Comparison of ENCODE assay signal across 8 cellular contexts in the genomic region with DNA sequence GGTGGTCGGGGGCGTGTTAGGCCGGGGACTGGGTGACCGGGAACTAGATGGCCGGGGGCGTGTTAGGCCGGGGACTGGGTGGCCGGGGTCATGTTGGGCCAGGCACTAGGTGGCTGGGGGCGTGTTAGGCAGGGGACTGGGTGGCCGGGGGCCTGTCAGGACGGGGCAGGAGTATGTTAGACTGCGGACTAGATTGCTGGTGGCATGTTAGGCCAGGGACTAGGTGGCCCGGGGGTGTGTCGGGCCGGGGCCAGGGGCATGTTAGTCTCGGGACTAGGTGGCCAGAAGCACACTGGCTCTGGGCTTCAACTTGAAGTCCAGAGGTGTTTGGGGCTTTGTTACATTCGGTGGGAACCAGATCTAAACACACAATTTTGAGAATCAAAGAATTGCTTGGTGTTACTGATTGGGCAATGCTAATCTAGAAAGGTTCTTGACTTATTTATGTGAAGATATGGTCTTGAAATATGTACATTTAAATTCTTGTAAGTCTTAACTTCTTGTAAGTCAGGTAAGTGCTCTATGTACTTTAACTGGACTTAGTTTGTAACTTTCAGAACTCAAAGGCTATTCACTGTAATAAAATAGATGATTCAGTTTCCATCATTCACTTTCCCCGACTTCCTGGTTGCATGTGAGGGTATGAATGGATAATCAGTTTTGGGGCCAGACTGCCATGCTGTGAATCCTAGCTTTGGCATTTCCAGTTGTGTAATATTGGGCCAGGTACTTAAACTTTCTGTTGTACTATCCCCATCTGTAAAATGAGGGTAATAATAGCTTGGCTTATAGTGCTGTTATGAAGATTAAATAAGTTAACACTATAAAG. TPM values are rescaled to one million over a fixed set of nuclear protein-coding genes. Genes with fewer than 3 reads are reported as not detected.
DNase-seq lines count a peak whose midpoint lies in the region; ATAC-seq and TF ChIP-seq lines count a peak whose summit lies in the region.

No MANE protein-coding gene starts in this region.

- no TSS peak for BruUV-seq in Calu3 (replicated peaks; lab: Mats Ljungman, UMichigan)

- TF ChIP-seq POLR2A in spleen (IDR thresholded peaks at IDR 0.05), result no peak

- TF ChIP-seq CTCF in Calu3 (IDR thresholded peaks at IDR 0.05; ENCODE audit: unreplicated experiment) (no peak), spleen (IDR thresholded peaks at IDR 0.05 in 8 of 11, conservative IDR thresholded peaks at IDR 0.05 in 3 of 11) (no peak)

- H3K9me3 Mint-ChIP-seq in Calu3 (ENCODE audit: low read depth, unreplicated experiment), result no peaks in the 10 kb centered on the region
- H3K9me3 Mint-ChIP-seq in activated naive CD4-positive, alpha-beta T cell treated with anti-CD3 and anti-CD28 coated beads, Interleukin-2, amount 50 U/mL, for 72 hours, result no peaks in the 10 kb centered on the region

- DNase-seq in Calu3 (no peak), iPS DF 6.9 (ENCODE audit: low read depth, low spot score) (no peak), spleen (peak; percentile 84), HK-2 (ENCODE audit: unreplicated experiment) (no peak), foreskin melanocyte (no peak)
- no peak for DNase-seq in activated naive CD4-positive, alpha-beta T cell treated with anti-CD3 and anti-CD28 coated beads, Interleukin-2, amount 50 U/mL, for 72 hours (ENCODE audit: low spot score in 2 of 2)
- no peak for DNase-seq in stimulated activated CD4-positive, alpha-beta T cell treated with anti-CD3 and anti-CD28 coated beads, Interleukin-4, amount 100 ng/mL, for 4 hours

- peaks cover 16% of the 10 kb centered on the region for H3K4me1 Mint-ChIP-seq in Calu3 (ENCODE audit: low read depth, unreplicated experiment)

- CTCF ChIA-PET in Calu3 (lab: Charles Lee), result no interaction called here

- peak overlapping the region; percentile 47 for H3K27ac Mint-ChIP-seq in Calu3 (ENCODE audit: unreplicated experiment)
- peak overlapping the region; percentile 52 to 80 for H3K27ac Mint-ChIP-seq in activated naive CD4-positive, alpha-beta T cell treated with anti-CD3 and anti-CD28 coated beads, Interleukin-2, amount 50 U/mL, for 72 hours

- peaks cover 24% of the 10 kb centered on the region for H3K36me3 Mint-ChIP-seq in Calu3 (ENCODE audit: insufficient read depth, unreplicated experiment)
- peaks cover 0 to 5% of the 10 kb centered on the region in 2 donors for H3K36me3 Mint-ChIP-seq in activated naive CD4-positive, alpha-beta T cell treated with anti-CD3 and anti-CD28 coated beads, Interleukin-2, amount 50 U/mL, for 72 hours

- H3K4me3 ChIP-seq in iPS DF 6.9 (ENCODE audit: low read length), result peak overlapping the region; percentile 53; the same call in 1 of the 2 replicates
- peak overlapping the region; percentile 61 to 97 (median 85) for H3K4me3 ChIP-seq in spleen

- intact Hi-C loops in Calu3 (cut with micrococcal nuclease; ENCODE audit: unreplicated experiment) (no loop called here), spleen (cut with DNase I; ENCODE audit: low total_unique reads) (no loop called here)

- WGBS in iPS DF 6.9 (ENCODE audit: insufficient coverage, insufficient read length), result no CpG with 5 or more reads among the region's 18 CpGs
- 15 to 27% (median 18%) methylated on average over 16 to 18 of the region's 18 CpGs for WGBS in spleen, 5 donors

- no peaks in the 10 kb centered on the region for H3K36me3 ChIP-seq in iPS DF 6.9 (ENCODE audit: control insufficient read depth, insufficient read depth, low read length)
- H3K36me3 ChIP-seq in spleen, result peaks cover 0 to 17% (median 0%) of the 10 kb centered on the region in 6 donors

- no peaks in the 10 kb centered on the region for H3K27me3 Mint-ChIP-seq in Calu3 (ENCODE audit: unreplicated experiment)

- peak; percentile 7 for ATAC-seq in HG03196 (IDR thresholded peaks at IDR 0.05; ENCODE audit: unreplicated experiment)
- ATAC-seq in activated naive CD4-positive, alpha-beta T cell treated with anti-CD3 and anti-CD28 coated beads, Interleukin-2, amount 50 U/mL, for 72 hours, result peak in 1 of 2 donors; percentile 53

- H3K4me3 Mint-ChIP-seq in Calu3 (ENCODE audit: low read depth, unreplicated experiment), result peak overlapping the region; percentile 82

- H3K27ac ChIP-seq in iPS DF 6.9 (ENCODE audit: low read length) (no peak overlapping the region), spleen (peak overlapping the region in 1 of 8 donors; percentile 81)

- no peaks in the 10 kb centered on the region for H3K27me3 ChIP-seq in iPS DF 6.9 (ENCODE audit: control insufficient read depth, insufficient read depth, low read length)
- no peaks in the 10 kb centered on the region for H3K27me3 ChIP-seq in spleen (replicated peaks in 1 of 7)

- H3K4me1 ChIP-seq in iPS DF 6.9 (ENCODE audit: control insufficient read depth, insufficient read depth, low read length), result no peaks in the 10 kb centered on the region
- peaks cover 6 to 40% (median 28%) of the 10 kb centered on the region in 6 donors for H3K4me1 ChIP-seq in spleen

- H3K9me3 ChIP-seq in iPS DF 6.9 (ENCODE audit: control insufficient read depth, insufficient read depth, low read length) (no peaks in the 10 kb centered on the region), spleen (no peaks in the 10 kb centered on the region)

RNA-seq across cellular contexts. Expression of a gene that starts 1.1 kb away (rescaled TPM):
- total RNA-seq in Calu3 (2022) (56.9 and 67.3 TPM in 2 replicates), spleen (10 to 100 TPM; 35.0 to 60.1 (median 45.0) TPM)
- total RNA-seq in activated naive CD4-positive, alpha-beta T cell treated with anti-CD3 and anti-CD28 coated beads, Interleukin-2, amount 50 U/mL, for 72 hours, result 10 to 100 TPM; 23.3 to 24.3 TPM
- 10 to 100 TPM in 2 of 3 donors, 1 to 10 TPM in 1; 10.0 to 17.1 (median 13.0) TPM for polyA plus RNA-seq in spleen

RNA-seq across cellular contexts. Expression of a gene that starts 30.5 kb away (rescaled TPM):
- total RNA-seq in Calu3 (2022) (17.9 and 19.6 TPM in 2 replicates), spleen (10 to 100 TPM; 28.7 to 59.5 (median 44.8) TPM)
- 1 to 10 TPM; 5.4 to 8.5 TPM for total RNA-seq in activated naive CD4-positive, alpha-beta T cell treated with anti-CD3 and anti-CD28 coated beads, Interleukin-2, amount 50 U/mL, for 72 hours
- polyA plus RNA-seq in spleen, result 10 to 100 TPM; 22.4 to 87.6 (median 60.3) TPM

RNA-seq across cellular contexts. Expression of a gene that starts 48.8 kb away (rescaled TPM):
- total RNA-seq in Calu3 (2022) (not detected in 2 replicates), spleen (under 1 TPM in 3 of 7 donors, not detected in 4; 0.19 to 0.23 (median 0.20) TPM)
- total RNA-seq in activated naive CD4-positive, alpha-beta T cell treated with anti-CD3 and anti-CD28 coated beads, Interleukin-2, amount 50 U/mL, for 72 hours, result under 1 TPM in 1 of 2 donors, not detected in 1; 0.11 TPM
- not detected for polyA plus RNA-seq in spleen
